ENCODE assay signal across 8 cellular contexts in genomic region chr5:159208508-159209437, GRCh38. TPM values are rescaled to one million over a fixed set of nuclear protein-coding genes. Genes with fewer than 3 reads are reported as not detected.
DNase-seq lines count a peak whose midpoint lies in the region; ATAC-seq and TF ChIP-seq lines count a peak whose summit lies in the region.

No MANE protein-coding gene starts in this region.

- H3K36me3 Mint-ChIP-seq in CD8-positive, alpha-beta memory T cell = peaks cover 0 to 17% (median 0%) of the 10 kb centered on the region in 3 donors
- H3K36me3 Mint-ChIP-seq in activated B cell treated with CpG ODN at 0.5 μM for 24 hours (ENCODE audit: low read depth) (peaks cover 15% of the 10 kb centered on the region), memory B cell (peaks cover 5% of the 10 kb centered on the region)
- H3K36me3 Mint-ChIP-seq in effector memory CD8-positive, alpha-beta T cell (ENCODE audit: insufficient read depth) = peaks cover 37% of the 10 kb centered on the region

- H3K4me1 Mint-ChIP-seq in CD8-positive, alpha-beta memory T cell = peaks cover 51 to 59% (median 58%) of the 10 kb centered on the region in 3 donors
- H3K4me1 Mint-ChIP-seq in activated B cell treated with CpG ODN at 0.5 μM for 24 hours = peaks cover 65% of the 10 kb centered on the region
- H3K4me1 Mint-ChIP-seq in effector memory CD8-positive, alpha-beta T cell (ENCODE audit: low read depth in 2 of 2) = peaks cover 45 to 56% of the 10 kb centered on the region in 2 donors
- H3K4me1 Mint-ChIP-seq in memory B cell = peaks cover 31% of the 10 kb centered on the region
- H3K4me1 Mint-ChIP-seq in stimulated activated naive CD8-positive, alpha-beta T cell treated with anti-CD3 and anti-CD28 coated beads, Interleukin-15, amount 100 ng/mL, for 72 hours = peaks cover 68% of the 10 kb centered on the region

- ATAC-seq in GM19455 (IDR thresholded peaks at IDR 0.05; ENCODE audit: unreplicated experiment) (peak; percentile 21), HG03558 (IDR thresholded peaks at IDR 0.05; ENCODE audit: extremely low read depth, unreplicated experiment) (peak; percentile 8), activated B cell treated with CpG ODN at 0.5 μM for 24 hours (ENCODE audit: low read depth) (peak; percentile 25), memory B cell (ENCODE audit: low read depth) (peak; percentile 8)
- ATAC-seq in effector memory CD8-positive, alpha-beta T cell (replicated peaks) = no peak
- peak; percentile 21 for ATAC-seq in stimulated activated naive CD8-positive, alpha-beta T cell treated with anti-CD3 and anti-CD28 coated beads, Interleukin-15, amount 100 ng/mL, for 72 hours

- TF ChIP-seq CTCF in activated B cell treated with CpG ODN at 0.5 μM for 24 hours (IDR thresholded peaks at IDR 0.05) = no peak

- no peaks in the 10 kb centered on the region for H3K9me3 Mint-ChIP-seq in CD8-positive, alpha-beta memory T cell
- no peaks in the 10 kb centered on the region for H3K9me3 Mint-ChIP-seq in activated B cell treated with CpG ODN at 0.5 μM for 24 hours
- H3K9me3 Mint-ChIP-seq in effector memory CD8-positive, alpha-beta T cell = no peaks in the 10 kb centered on the region
- H3K9me3 Mint-ChIP-seq in memory B cell = no peaks in the 10 kb centered on the region
- no peaks in the 10 kb centered on the region for H3K9me3 Mint-ChIP-seq in stimulated activated naive CD8-positive, alpha-beta T cell treated with anti-CD3 and anti-CD28 coated beads, Interleukin-15, amount 100 ng/mL, for 72 hours

- POLR2A ChIA-PET in CD8-positive, alpha-beta memory T cell (lab: Charles Lee) = interaction anchor here (0.7 to 2.3 kb wide), 7 partner anchors 10 to 1211 kb away, joined by 3 to 15 read pairs (median 4); partner anchors contain the start of gene UBLCP1
- POLR2A ChIA-PET in activated B cell treated with CpG ODN at 0.5 μM for 24 hours (lab: Charles Lee) = interaction anchor here (0.6 to 2.7 kb wide), 17 partner anchors 10 to 1478 kb away, joined by 3 to 49 read pairs (median 6); no protein-coding TSS in a partner anchor

- H3K27ac ChIP-seq in CD8-positive, alpha-beta memory T cell (ENCODE audit: low read depth, low read length) = peak overlapping the region; percentile 87

- H3K27me3 ChIP-seq in CD8-positive, alpha-beta memory T cell (ENCODE audit: insufficient read depth, low read length, poor library complexity, severe bottlenecking) = no peaks in the 10 kb centered on the region

- H3K36me3 ChIP-seq in CD8-positive, alpha-beta memory T cell (ENCODE audit: insufficient read depth, low read length) = no peaks in the 10 kb centered on the region

- peaks cover 48% of the 10 kb centered on the region for H3K4me1 ChIP-seq in CD8-positive, alpha-beta memory T cell (ENCODE audit: insufficient read depth, low read length)

- CTCF ChIA-PET in CD8-positive, alpha-beta memory T cell (lab: Charles Lee) = interaction anchor here (1.0 to 2.0 kb wide), 7 partner anchors 10 to 779 kb away, joined by 3 to 14 read pairs (median 3); no protein-coding TSS in a partner anchor
- CTCF ChIA-PET in activated B cell treated with CpG ODN at 0.5 μM for 24 hours (lab: Charles Lee) = interaction anchor here (2.2 to 3.4 kb wide), 2 partner anchors 10 to 52 kb away, joined by 11 to 20 read pairs; no protein-coding TSS in a partner anchor

- peak overlapping the region; percentile 88 for H3K4me3 ChIP-seq in CD8-positive, alpha-beta memory T cell (ENCODE audit: low read length)

- intact Hi-C loops in activated B cell treated with CpG ODN at 0.5 μM for 24 hours (cut with micrococcal nuclease) = loop anchor here (1.0 to 5.0 kb wide), 7 partner anchors 10 to 1466 kb away; partner anchors contain the start of genes IL12B, LSM11 and UBLCP1

- H3K4me3 Mint-ChIP-seq in CD8-positive, alpha-beta memory T cell = peak overlapping the region; percentile 94 to 99 (median 96)
- H3K4me3 Mint-ChIP-seq in activated B cell treated with CpG ODN at 0.5 μM for 24 hours = peak overlapping the region; percentile 97
- peak overlapping the region; percentile 99 for H3K4me3 Mint-ChIP-seq in effector memory CD8-positive, alpha-beta T cell
- peak overlapping the region; percentile 99 for H3K4me3 Mint-ChIP-seq in memory B cell
- peak overlapping the region; percentile 97 to 99 for H3K4me3 Mint-ChIP-seq in stimulated activated naive CD8-positive, alpha-beta T cell treated with anti-CD3 and anti-CD28 coated beads, Interleukin-15, amount 100 ng/mL, for 72 hours

- DNase-seq in CD8-positive, alpha-beta memory T cell = peak in 3 of 5 donors; percentile 0 to 4 (median 1)
- no peak for DNase-seq in activated B cell treated with CpG ODN at 0.5 μM for 24 hours
- no peak for DNase-seq in effector memory CD8-positive, alpha-beta T cell
- DNase-seq in memory B cell (ENCODE audit: low spot score in 2 of 2) = peak in 1 of 2 donors; percentile 26
- DNase-seq in stimulated activated naive CD8-positive, alpha-beta T cell treated with anti-CD3 and anti-CD28 coated beads, Interleukin-15, amount 100 ng/mL, for 72 hours = peak in 1 of 2 donors; percentile 26
- no peak for DNase-seq in NCI-H510A (lab: John Stamatoyannopoulos, UW)

- peak overlapping the region; percentile 96 to 98 (median 98) for H3K27ac Mint-ChIP-seq in CD8-positive, alpha-beta memory T cell
- H3K27ac Mint-ChIP-seq in activated B cell treated with CpG ODN at 0.5 μM for 24 hours (peak overlapping the region; percentile 96), memory B cell (peak overlapping the region; percentile 98)
- peak overlapping the region; percentile 96 to 97 for H3K27ac Mint-ChIP-seq in effector memory CD8-positive, alpha-beta T cell
- peak overlapping the region; percentile 99 for H3K27ac Mint-ChIP-seq in stimulated activated naive CD8-positive, alpha-beta T cell treated with anti-CD3 and anti-CD28 coated beads, Interleukin-15, amount 100 ng/mL, for 72 hours

- no peaks in the 10 kb centered on the region for H3K9me3 ChIP-seq in CD8-positive, alpha-beta memory T cell (ENCODE audit: low read length)

- peaks cover 0 to 4% of the 10 kb centered on the region in 2 donors for H3K27me3 Mint-ChIP-seq in CD8-positive, alpha-beta memory T cell
- H3K27me3 Mint-ChIP-seq in activated B cell treated with CpG ODN at 0.5 μM for 24 hours (no peaks in the 10 kb centered on the region), memory B cell (no peaks in the 10 kb centered on the region)
- H3K27me3 Mint-ChIP-seq in effector memory CD8-positive, alpha-beta T cell = no peaks in the 10 kb centered on the region
- no peaks in the 10 kb centered on the region for H3K27me3 Mint-ChIP-seq in stimulated activated naive CD8-positive, alpha-beta T cell treated with anti-CD3 and anti-CD28 coated beads, Interleukin-15, amount 100 ng/mL, for 72 hours

RNA-seq across cellular contexts. Expression of gene RNF145, which starts 0.6 kb away (rescaled TPM):
- 10 to 100 TPM; 80.0 to 85.0 TPM for total RNA-seq in CD8-positive, alpha-beta memory T cell
- 12.9 TPM for polyA plus RNA-seq in CD8-positive, alpha-beta memory T cell
- 66.1 and 79.1 TPM in 2 replicates for total RNA-seq in activated B cell treated with CpG ODN at 0.5 μM for 24 hours

RNA-seq across cellular contexts. Expression of gene UBLCP1, which starts 54.3 kb away (rescaled TPM):
- total RNA-seq in CD8-positive, alpha-beta memory T cell = 10 to 100 TPM; 41.8 to 44.4 TPM
- 59.0 TPM for polyA plus RNA-seq in CD8-positive, alpha-beta memory T cell
- total RNA-seq in activated B cell treated with CpG ODN at 0.5 μM for 24 hours = 40.3 and 44.8 TPM in 2 replicates

Comparison
In these comparisons a context has a peak if more than half of its experiments do, and no peak if none do; other contexts are left out.
1. DNase-seq: peak in CD8-positive, alpha-beta memory T cell (3 of 5); none in activated B cell treated with CpG ODN at 0.5 μM for 24 hours (single experiment), effector memory CD8-positive, alpha-beta T cell (0 of 3) and NCI-H510A (single experiment).
2. Peak in every context shown above with its lines, with median percentiles within 50 percentile points of each other: H3K27ac Mint-ChIP-seq and H3K4me3 Mint-ChIP-seq.